8 cellular contexts compared by ENCODE assay signal in the genomic region with DNA sequence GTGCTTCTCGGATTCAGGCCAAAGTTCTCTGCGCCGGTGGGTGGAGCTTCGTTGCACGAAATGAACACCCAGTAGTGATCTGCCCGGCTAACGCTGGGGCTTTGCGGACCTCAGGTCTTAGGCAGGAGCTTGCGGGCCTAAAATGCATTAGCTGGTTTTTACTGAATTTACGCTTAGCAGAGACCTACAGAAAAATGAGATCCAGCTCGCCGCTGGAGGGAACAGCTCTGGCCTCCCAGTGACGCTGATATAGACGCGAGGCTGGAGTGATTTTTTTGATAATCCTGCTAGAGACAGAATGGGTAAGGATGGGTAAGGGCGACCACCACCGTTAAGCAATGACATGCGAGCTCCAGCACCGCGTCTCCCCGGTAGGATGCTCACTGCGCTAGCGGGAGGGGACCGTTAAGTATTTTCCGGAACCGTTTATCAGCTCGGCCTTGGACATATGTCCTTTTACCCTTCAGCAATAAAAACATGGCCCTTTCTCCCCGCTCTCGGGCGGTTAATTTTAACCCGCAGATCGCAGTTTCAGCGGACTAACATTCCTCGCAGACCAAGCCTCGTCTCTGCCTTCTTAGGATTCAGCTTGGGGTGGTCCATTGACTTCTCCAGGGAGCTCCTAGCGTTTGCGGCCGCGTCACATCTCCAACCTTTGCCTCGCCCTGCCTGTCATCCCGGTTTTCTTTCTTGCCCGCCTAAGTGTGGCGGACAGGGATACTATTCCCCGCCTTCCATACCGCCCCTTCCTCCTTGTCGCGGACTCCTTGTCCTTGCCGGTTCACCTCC.
DNase-seq lines count a peak whose midpoint lies in the region; ATAC-seq and FAIRE-seq lines count a peak whose summit lies in the region.

No MANE protein-coding gene starts in this region.

- peaks cover 5% of the 10 kb centered on the region for H3K36me3 Mint-ChIP-seq in activated CD8-positive, alpha-beta T cell treated with anti-CD3 and anti-CD28 coated beads, Interleukin-2, amount 10 ng/mL, durations not matched to agents 7 days and 5 days (ENCODE audit: low read depth)

- no peaks in the 10 kb centered on the region for H3K9me3 ChIP-seq in iPS-18c (ENCODE audit: control insufficient read depth, insufficient read depth, low read length)

- H3K27me3 ChIP-seq in H7 (ENCODE audit: control insufficient read depth, insufficient read depth, low read length): peaks cover 43% of the 10 kb centered on the region

- H3K27me3 Mint-ChIP-seq in activated CD8-positive, alpha-beta T cell treated with anti-CD3 and anti-CD28 coated beads, Interleukin-2, amount 10 ng/mL, durations not matched to agents 7 days and 5 days (ENCODE audit: low read depth): peaks cover 57% of the 10 kb centered on the region

- no peak for ATAC-seq in activated CD8-positive, alpha-beta T cell treated with anti-CD3 and anti-CD28 coated beads, Interleukin-2, amount 10 ng/mL, durations not matched to agents 7 days and 5 days
- no peak for ATAC-seq in GM21717 (IDR thresholded peaks at IDR 0.05; ENCODE audit: unreplicated experiment)

- peak; percentile 75 for DNase-seq in H7
- DNase-seq in activated CD8-positive, alpha-beta T cell treated with anti-CD3 and anti-CD28 coated beads, Interleukin-2, amount 10 ng/mL, durations not matched to agents 7 days and 5 days: no peak
- DNase-seq in activated CD4-positive, CD25-positive, alpha-beta regulatory T cell treated with anti-CD3 and anti-CD28 coated beads, Interleukin-2, amount 50 U/mL, for 72 hours: no peak
- no peak for DNase-seq in stimulated activated naive CD4-positive, alpha-beta T cell treated with Interleukin-2 at 50 U/mL for 16 hours (lab: John Stamatoyannopoulos, UW)

- H3K4me3 ChIP-seq in H7 (ENCODE audit: insufficient read depth, low read depth, low read length) (peak overlapping the region; percentile 66), iPS-18c (ENCODE audit: insufficient read depth, low read depth, low read length) (peak overlapping the region; percentile 60)

- CTCF ChIA-PET in activated CD8-positive, alpha-beta T cell treated with anti-CD3 and anti-CD28 coated beads, Interleukin-2, amount 10 ng/mL, durations not matched to agents 7 days and 5 days (lab: Charles Lee): interaction anchor here (0.8 kb wide), 1 partner anchor 50 kb away, joined by 3 read pairs; no protein-coding TSS in a partner anchor

- POLR2A ChIA-PET in activated CD8-positive, alpha-beta T cell treated with anti-CD3 and anti-CD28 coated beads, Interleukin-2, amount 10 ng/mL, durations not matched to agents 7 days and 5 days (lab: Charles Lee): no interaction called here

- peaks cover 6% of the 10 kb centered on the region for H3K9me3 Mint-ChIP-seq in activated CD8-positive, alpha-beta T cell treated with anti-CD3 and anti-CD28 coated beads, Interleukin-2, amount 10 ng/mL, durations not matched to agents 7 days and 5 days (ENCODE audit: insufficient read depth)

- H3K27ac Mint-ChIP-seq in activated CD8-positive, alpha-beta T cell treated with anti-CD3 and anti-CD28 coated beads, Interleukin-2, amount 10 ng/mL, durations not matched to agents 7 days and 5 days: peak overlapping the region; percentile 37

- peak; percentile 43 for FAIRE-seq in A204.1 (lab: Jason Lieb, UNC)

- H3K36me3 ChIP-seq in H7 (replicated peaks; ENCODE audit: control insufficient read depth, insufficient read depth, low read length): no peaks in the 10 kb centered on the region

- H3K4me1 Mint-ChIP-seq in activated CD8-positive, alpha-beta T cell treated with anti-CD3 and anti-CD28 coated beads, Interleukin-2, amount 10 ng/mL, durations not matched to agents 7 days and 5 days (ENCODE audit: low read depth): peaks cover 28% of the 10 kb centered on the region

- H3K4me3 Mint-ChIP-seq in activated CD8-positive, alpha-beta T cell treated with anti-CD3 and anti-CD28 coated beads, Interleukin-2, amount 10 ng/mL, durations not matched to agents 7 days and 5 days: peak overlapping the region; percentile 20

- H3K27ac ChIP-seq in temporal lobe (ENCODE audit: low read depth, low read length): peak overlapping the region; percentile 62
